In the genomic region with DNA sequence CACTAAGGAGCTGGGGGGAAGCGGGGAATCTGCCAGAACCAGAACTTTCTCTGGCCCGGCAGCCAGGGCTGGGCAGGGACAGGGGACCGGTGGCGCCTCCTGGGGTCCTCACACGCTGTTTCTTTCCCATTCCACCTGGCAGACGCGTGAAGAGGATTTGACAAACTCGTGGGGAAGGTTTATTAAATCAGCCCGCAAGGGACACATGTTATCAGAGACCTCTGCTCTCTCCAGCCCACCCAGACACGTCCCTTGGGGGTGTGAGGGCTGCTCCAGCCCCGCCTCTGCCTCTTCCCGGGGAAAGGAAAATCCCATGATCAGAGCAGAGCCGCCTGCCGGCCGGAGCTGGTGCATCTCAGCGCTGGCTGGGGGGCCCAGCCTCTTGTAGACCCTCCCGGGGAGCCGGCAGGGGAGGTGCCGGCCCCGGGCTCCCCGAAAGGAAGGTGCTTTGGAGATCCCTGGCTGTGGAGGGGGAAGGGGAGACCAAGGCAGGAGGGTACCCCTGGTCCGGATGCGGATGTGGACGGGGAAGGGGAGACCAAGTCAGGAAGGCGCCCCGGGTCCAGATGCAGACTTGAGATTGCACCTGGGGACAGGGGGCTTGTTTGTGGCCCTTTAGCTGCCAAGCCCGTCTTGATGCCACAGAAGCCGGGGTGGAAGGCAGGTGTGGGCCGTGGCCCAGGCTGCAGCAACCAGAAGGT, we compare ENCODE assay signal across 13 cellular contexts.
A peak's percentile ranks its signal among the peaks of the same experiment; 100 is the strongest.
DNase-seq lines count a peak whose midpoint lies in the region; ATAC-seq and TF ChIP-seq lines count a peak whose summit lies in the region.
"Had no signal": no experiment of that assay in that cellular context is flagged by ENCODE, and none has a peak within 500 bp of the region (broad histone marks: within the 10 kb centered on the region; RNA-seq: fewer than 3 reads in every experiment).

No MANE protein-coding gene starts in this region.

- H3K4me1 ChIP-seq in BLaER1 treated with 17β-estradiol and CSF1 and Interleukin-3, amounts not matched to agents 10 nM and 100 nM: peaks cover 20 to 66% (median 59%) of the 10 kb centered on the region in 10 experiments; a peak in 19 of 20 replicates
- H3K4me1 ChIP-seq in neuronal stem cell (ENCODE audit: control insufficient read depth in 2 of 2, insufficient read depth in 1 of 2, low read depth in 1 of 2, low read length in 2 of 2): peaks cover 3 to 4% of the 10 kb centered on the region in 2 donors

- H4K20me1 ChIP-seq in BLaER1 treated with 17β-estradiol and CSF1 and Interleukin-3, amounts not matched to agents 10 nM and 100 nM: peaks cover 38 to 78% (median 58%) of the 10 kb centered on the region in 11 experiments

- no peak overlapping the region for H2BK120ac ChIP-seq in neuronal stem cell (ENCODE audit: low read depth, low read length)

- H3K4ac ChIP-seq in neuronal stem cell (ENCODE audit: low read length): peak overlapping the region; percentile 53

- peaks cover 4% of the 10 kb centered on the region for H3K79me1 ChIP-seq in neuronal stem cell (ENCODE audit: low read depth, low read length)

- no peak overlapping the region for H3K4me3 ChIP-seq in BLaER1 treated with 17β-estradiol and CSF1 and Interleukin-3, amounts not matched to agents 10 nM and 100 nM
- no peak overlapping the region for H3K4me3 ChIP-seq in neuronal stem cell (ENCODE audit: low read length in 2 of 2)
- H3K4me3 ChIP-seq: hepatocyte had no signal

- WGBS in neuronal stem cell (ENCODE audit: extremely low coverage in 2 of 2, insufficient read length in 2 of 2, insufficient replicate concordance in 1 of 2), 2 donors: no CpG with 5 or more reads among the region's 29 CpGs

- peaks cover 0 to 10% (median 0%) of the 10 kb centered on the region in 11 experiments; a peak in 3 of 22 replicates for H3K27me3 ChIP-seq in BLaER1 treated with 17β-estradiol and CSF1 and Interleukin-3, amounts not matched to agents 10 nM and 100 nM
- H3K27me3 ChIP-seq in neuronal stem cell (ENCODE audit: control insufficient read depth in 3 of 3, insufficient read depth in 3 of 3, low read depth in 1 of 3, low read length in 3 of 3): no peaks in the 10 kb centered on the region
- H3K27me3 ChIP-seq: hepatocyte had no signal

- no peak overlapping the region for H4K91ac ChIP-seq in neuronal stem cell (ENCODE audit: low read depth, low read length, poor library complexity)

- no peak overlapping the region for H2BK5ac ChIP-seq in neuronal stem cell (ENCODE audit: low read length)

- peak overlapping the region; percentile 96 for H2BK15ac ChIP-seq in neuronal stem cell (ENCODE audit: low read length)

- no peak overlapping the region for H4K8ac ChIP-seq in neuronal stem cell (ENCODE audit: low read depth, low read length)

- peak overlapping the region in 2 of 11 experiments; percentile 1 to 23; a peak in 2 of 22 replicates for H3K9ac ChIP-seq in BLaER1 treated with 17β-estradiol and CSF1 and Interleukin-3, amounts not matched to agents 10 nM and 100 nM
- no peak overlapping the region for H3K9ac ChIP-seq in neuronal stem cell (ENCODE audit: low read depth, low read length, poor library complexity)

- H2AFZ ChIP-seq in neuronal stem cell (ENCODE audit: low read length): no peak overlapping the region
- H2AFZ ChIP-seq: hepatocyte had no signal

- peak overlapping the region; percentile 65 for H3K23ac ChIP-seq in neuronal stem cell (ENCODE audit: low read depth, low read length, poor library complexity)

- H3K9me3 ChIP-seq in BLaER1 treated with 17β-estradiol and CSF1 and Interleukin-3, amounts not matched to agents 10 nM and 100 nM (replicated peaks in 1 of 11): no peaks in the 10 kb centered on the region
- H3K9me3 ChIP-seq in neuronal stem cell (replicated peaks in 1 of 2; ENCODE audit: control insufficient read depth in 2 of 2, insufficient read depth in 1 of 2, low read depth in 1 of 2, low read length in 2 of 2): peaks cover 0 to 2% of the 10 kb centered on the region in 2 donors

- peak; percentile 50 for DNase-seq in NCI-H2171 (lab: John Stamatoyannopoulos, UW)
- DNase-seq in ecto neural progenitor cell (ENCODE audit: low spot score): peak; percentile 58
- DNase-seq in neuronal stem cell (ENCODE audit: low spot score): peak; percentile 14
- DNase-seq in SIG-M5 treated with dmso at 0.1 percent for 504 hours (lab: John Stamatoyannopoulos, UW; ENCODE audit: unreplicated experiment): no peak
- DNase-seq in omental fat pad (ENCODE audit: low spot score): no peak
- DNase-seq in AG20443 (ENCODE audit: low spot score): no peak
- DNase-seq: activated CD4-positive, alpha-beta T cell treated with anti-CD3 and anti-CD28 coated beads for 1 hour; CD8-positive, alpha-beta memory T cell; mesenchymal stem cell; MM.1S had no signal

- H3K14ac ChIP-seq in neuronal stem cell (ENCODE audit: low read length): peak overlapping the region; percentile 71

- H3K27ac ChIP-seq in BLaER1 treated with 17β-estradiol and CSF1 and Interleukin-3, amounts not matched to agents 10 nM and 100 nM: no peak overlapping the region
- no peak overlapping the region for H3K27ac ChIP-seq in neuronal stem cell (replicated peaks; ENCODE audit: low read length)
- H3K27ac ChIP-seq: hepatocyte had no signal

- H3K36me3 ChIP-seq in BLaER1 treated with 17β-estradiol and CSF1 and Interleukin-3, amounts not matched to agents 10 nM and 100 nM: peaks cover 0 to 22% (median 7%) of the 10 kb centered on the region in 11 experiments; a peak in 8 of 22 replicates
- H3K36me3 ChIP-seq in neuronal stem cell (replicated peaks in 1 of 2; ENCODE audit: control insufficient read depth in 2 of 2, insufficient read depth in 2 of 2, low read length in 2 of 2): peaks cover 0 to 4% of the 10 kb centered on the region in 2 donors

- TF ChIP-seq CTCF in omental fat pad (IDR thresholded peaks at IDR 0.05): no peak

- ATAC-seq in HG03135 (IDR thresholded peaks at IDR 0.05; ENCODE audit: unreplicated experiment): no peak
- no peak for ATAC-seq in omental fat pad (ENCODE audit: low FRiP score)

- no peak overlapping the region for H2BK12ac ChIP-seq in neuronal stem cell (ENCODE audit: low read length)

- H3K18ac ChIP-seq in neuronal stem cell (ENCODE audit: low read length): peak overlapping the region; percentile 64

- H3K4me2 ChIP-seq in BLaER1 treated with 17β-estradiol and CSF1 and Interleukin-3, amounts not matched to agents 10 nM and 100 nM: peak overlapping the region in 10 of 11 experiments; percentile 13 to 79 (median 64); a peak in 18 of 22 replicates
- H3K4me2 ChIP-seq in neuronal stem cell (ENCODE audit: insufficient read depth, low read length, poor library complexity, severe bottlenecking): no peak overlapping the region
- H3K4me2 ChIP-seq: hepatocyte had no signal

- peak overlapping the region; percentile 63 for H2AK5ac ChIP-seq in neuronal stem cell (ENCODE audit: low read depth, low read length)

Comparison
In these comparisons a context has a peak if more than half of its experiments do, and no peak if none do; other contexts are left out.
1. DNase-seq: peak in NCI-H2171 (single experiment), ecto neural progenitor cell (single experiment) and neuronal stem cell (single experiment); none in SIG-M5 treated with dmso at 0.1 percent for 504 hours (single experiment), omental fat pad (single experiment) and AG20443 (single experiment).